Comparison of ENCODE assay signal across 14 cellular contexts in genomic region chr19:5561559-5561958, GRCh38. TPM values are rescaled to one million over a fixed set of nuclear protein-coding genes. Genes with fewer than 3 reads are reported as not detected.
DNase-seq lines count a peak whose midpoint lies in the region; ATAC-seq, FAIRE-seq and TF ChIP-seq lines count a peak whose summit lies in the region.
"Had no signal": no experiment of that assay in that cellular context is flagged by ENCODE, and none has a peak within 500 bp of the region (broad histone marks: within the 10 kb centered on the region; RNA-seq: fewer than 3 reads in every experiment).

No MANE protein-coding gene starts in this region.

- H3K9me3 Mint-ChIP-seq in activated T-cell treated with anti-CD3 and anti-CD28 coated beads, Interleukin-2, amount 50 U/mL, for 4 hours, result peaks cover 10% of the 10 kb centered on the region

- no peaks in the 10 kb centered on the region for H3K36me3 Mint-ChIP-seq in activated T-cell treated with anti-CD3 and anti-CD28 coated beads, Interleukin-2, amount 50 U/mL, for 4 hours (ENCODE audit: insufficient read depth)

- no peak overlapping the region for H3K4me3 ChIP-seq in cardiac muscle cell
- H3K4me3 ChIP-seq in heart right ventricle, result no peak overlapping the region
- no peak overlapping the region for H3K4me3 ChIP-seq in fibroblast of villous mesenchyme (ENCODE audit: low read depth, low read length)
- H3K4me3 ChIP-seq in left lung, result no peak overlapping the region
- H3K4me3 ChIP-seq: BLaER1, heart left ventricle, right atrium auricular region had no signal

- peak; percentile 43 for TF ChIP-seq CTCF in cardiac muscle cell (IDR thresholded peaks at IDR 0.05; ENCODE audit: low read depth, low read length)
- peak in 4 of 9 donors; percentile 12 to 31 (median 19) for TF ChIP-seq CTCF in heart right ventricle (IDR thresholded peaks at IDR 0.05)
- TF ChIP-seq CTCF in fibroblast of villous mesenchyme (IDR thresholded peaks at IDR 0.05; ENCODE audit: insufficient read depth, low read depth, low read length), result peak; percentile 36
- TF ChIP-seq CTCF in left lung (IDR thresholded peaks at IDR 0.05), result no peak

- DNase-seq in cardiac muscle cell (ENCODE audit: low read depth in 1 of 2, low spot score in 1 of 2) (no peak), heart right ventricle (no peak), RCC 7860 (ENCODE audit: low spot score) (peak; percentile 9), fibroblast of villous mesenchyme (ENCODE audit: low read depth) (no peak), left lung (no peak)
- DNase-seq in activated T-cell treated with anti-CD3 and anti-CD28 coated beads, Interleukin-2, amount 50 U/mL, for 4 hours, result no peak
- DNase-seq in stimulated activated CD4-positive, alpha-beta T cell treated with anti-CD3 and anti-CD28 coated beads, Interleukin-4, amount 100 ng/mL, for 24 hours, result no peak
- DNase-seq: heart left ventricle, NCI-H2029 treated with DMSO at 0.1 percent for 48 hours had no signal

- H3K27ac ChIP-seq in cardiac muscle cell (no peak overlapping the region), heart right ventricle (no peak overlapping the region), left lung (no peak overlapping the region)
- H3K27ac ChIP-seq: BLaER1, heart left ventricle, right atrium auricular region had no signal

- no peak for FAIRE-seq in RCC 7860 (lab: Jason Lieb, UNC)
- FAIRE-seq: HTR-8/SVneo, urothelium cell line had no signal

- WGBS in heart right ventricle, 2 donors, result 67 to 70% methylated on average over 6 of the region's 6 CpGs

- intact Hi-C loops in heart right ventricle (cut with DNase I) (no loop called here), left lung (cut with DNase I) (no loop called here)

- ATAC-seq in heart right ventricle (no peak), left lung (no peak), GM21515 (IDR thresholded peaks at IDR 0.05; ENCODE audit: unreplicated experiment) (no peak)
- ATAC-seq in activated T-cell treated with anti-CD3 and anti-CD28 coated beads, Interleukin-2, amount 50 U/mL, for 4 hours, result no peak
- ATAC-seq: heart left ventricle had no signal

- H3K27me3 ChIP-seq in cardiac muscle cell, result peaks cover 6% of the 10 kb centered on the region
- peaks cover 0 to 85% (median 37%) of the 10 kb centered on the region in 7 donors for H3K27me3 ChIP-seq in heart right ventricle
- peaks cover under 1 to 95% of the 10 kb centered on the region in 2 donors for H3K27me3 ChIP-seq in left lung
- H3K27me3 ChIP-seq: BLaER1, right atrium auricular region had no signal

- no peaks in the 10 kb centered on the region for H3K4me1 Mint-ChIP-seq in activated T-cell treated with anti-CD3 and anti-CD28 coated beads, Interleukin-2, amount 50 U/mL, for 4 hours (ENCODE audit: low read depth)

- peaks cover 18% of the 10 kb centered on the region for H3K27me3 Mint-ChIP-seq in activated T-cell treated with anti-CD3 and anti-CD28 coated beads, Interleukin-2, amount 50 U/mL, for 4 hours (ENCODE audit: low read depth)

- H3K9me3 ChIP-seq in cardiac muscle cell (ENCODE audit: low read depth) (no peaks in the 10 kb centered on the region), heart right ventricle (peaks cover 0 to 12% (median 8%) of the 10 kb centered on the region in 11 donors), left lung (peaks cover 0 to 11% of the 10 kb centered on the region in 2 donors)

- H3K4me3 Mint-ChIP-seq in activated T-cell treated with anti-CD3 and anti-CD28 coated beads, Interleukin-2, amount 50 U/mL, for 4 hours, result no peak overlapping the region

- H3K36me3 ChIP-seq in cardiac muscle cell, result no peaks in the 10 kb centered on the region
- no peaks in the 10 kb centered on the region for H3K36me3 ChIP-seq in heart right ventricle
- no peaks in the 10 kb centered on the region for H3K36me3 ChIP-seq in left lung
- H3K36me3 ChIP-seq: heart left ventricle, right atrium auricular region had no signal

- H3K4me1 ChIP-seq in cardiac muscle cell (ENCODE audit: low read depth) (no peaks in the 10 kb centered on the region), heart right ventricle (no peaks in the 10 kb centered on the region), left lung (no peaks in the 10 kb centered on the region)
- H3K4me1 ChIP-seq: heart left ventricle, right atrium auricular region had no signal

RNA-seq across cellular contexts. Expression of gene TINCR, which starts 6.2 kb away (rescaled TPM):
- total RNA-seq in cardiac muscle cell, result 1.3 and 2.4 TPM in 2 replicates
- 1.9 and 3.7 TPM in 2 replicates for polyA plus RNA-seq in cardiac muscle cell
- under 1 TPM in 7 of 10 donors, not detected in 3; 0.07 to 0.68 (median 0.27) TPM for total RNA-seq in heart right ventricle
- under 1 TPM in 1 of 2 donors, not detected in 1; 0.14 TPM for polyA plus RNA-seq in heart right ventricle
- not detected in 2 replicates for total RNA-seq in fibroblast of villous mesenchyme
- total RNA-seq in activated T-cell treated with anti-CD3 and anti-CD28 coated beads, Interleukin-2, amount 50 U/mL, for 4 hours, result 1 to 10 TPM in 1 of 3 donors, under 1 TPM in 2; 0.63 to 1.4 (median 0.81) TPM
- under 1 TPM; 0.76 TPM for total RNA-seq in left lung

Comparison
In these comparisons a context has a peak if more than half of its experiments do, and no peak if none do; other contexts are left out.
1. CTCF ChIP-seq: peak in cardiac muscle cell (single experiment) and fibroblast of villous mesenchyme (single experiment); none in left lung (0 of 2).